ENCODE assay signal across 12 cellular contexts in genomic region chr15:77030042-77030927, GRCh38. TPM values are rescaled to one million over a fixed set of nuclear protein-coding genes. Genes with fewer than 3 reads are reported as not detected.
DNase-seq lines count a peak whose midpoint lies in the region; ATAC-seq and TF ChIP-seq lines count a peak whose summit lies in the region.
"Had no signal": no experiment of that assay in that cellular context is flagged by ENCODE, and none has a peak within 500 bp of the region (broad histone marks: within the 10 kb centered on the region; RNA-seq: fewer than 3 reads in every experiment).

No MANE protein-coding gene starts in this region.

- H3K36me3 ChIP-seq in body of pancreas (replicated peaks in 1 of 2; ENCODE audit: insufficient read depth in 1 of 2, low read depth in 2 of 2) (no peaks in the 10 kb centered on the region), neural progenitor cell (no peaks in the 10 kb centered on the region)

- no peak overlapping the region for H3K27ac ChIP-seq in CD4-positive, alpha-beta T cell (ENCODE audit: low read depth, low read length)
- H3K27ac ChIP-seq in body of pancreas (no peak overlapping the region), neural progenitor cell (peak overlapping the region; percentile 29)
- H3K27ac ChIP-seq: psoas muscle had no signal

- no peaks in the 10 kb centered on the region for H3K27me3 Mint-ChIP-seq in CD4-positive, alpha-beta T cell
- H3K27me3 Mint-ChIP-seq in neural progenitor cell (ENCODE audit: insufficient read depth, low read depth), result peaks cover 6% of the 10 kb centered on the region

- H3K9ac ChIP-seq in neural progenitor cell, result no peak overlapping the region

- peak overlapping the region; percentile 17 for H3K27ac Mint-ChIP-seq in CD4-positive, alpha-beta T cell
- H3K27ac Mint-ChIP-seq in neural progenitor cell, result no peak overlapping the region

- POLR2A ChIA-PET in CD4-positive, alpha-beta T cell (lab: Charles Lee), result interaction anchor here (0.9 to 2.6 kb wide), 2 partner anchors 24 to 35 kb away, joined by 3 to 14 read pairs; partner anchors contain the start of gene PSTPIP1

- H3K36me3 Mint-ChIP-seq in CD4-positive, alpha-beta T cell (ENCODE audit: low read depth), result peaks cover 58% of the 10 kb centered on the region
- no peaks in the 10 kb centered on the region for H3K36me3 Mint-ChIP-seq in neural progenitor cell

- intact Hi-C loops in CD4-positive, alpha-beta T cell (cut with DNase I, micrococcal nuclease), result no loop called here
- intact Hi-C loops in body of pancreas (cut with DNase I), result no loop called here

- H3K4me3 ChIP-seq in NB4 (ENCODE audit: low read depth, low read length) (no peak overlapping the region), body of pancreas (no peak overlapping the region), neural progenitor cell (no peak overlapping the region)
- H3K4me3 ChIP-seq: psoas muscle had no signal

- no peaks in the 10 kb centered on the region for H3K27me3 ChIP-seq in CD4-positive, alpha-beta T cell (ENCODE audit: control insufficient read depth, insufficient read depth, low read length)
- H3K27me3 ChIP-seq in body of pancreas (no peaks in the 10 kb centered on the region), neural progenitor cell (no peaks in the 10 kb centered on the region)

- TF ChIP-seq CTCF in CD4-positive, alpha-beta T cell (IDR thresholded peaks at IDR 0.05), result no peak
- TF ChIP-seq CTCF in NB4 (IDR thresholded peaks at IDR 0.05; ENCODE audit: low read depth, low read length), result no peak
- TF ChIP-seq CTCF in body of pancreas (IDR thresholded peaks at IDR 0.05), result no peak
- no peak for TF ChIP-seq CTCF in neural progenitor cell (IDR thresholded peaks at IDR 0.05)

- H3F3A ChIP-seq in neural progenitor cell (ENCODE audit: low read depth), result peaks cover 4% of the 10 kb centered on the region

- peak overlapping the region; percentile 14 for H3K4me2 ChIP-seq in neural progenitor cell

- peak in 1 of 10 experiments; percentile 31 for DNase-seq in CD4-positive, alpha-beta T cell
- DNase-seq in NB4 (ENCODE audit: low read depth) (peak; percentile 55), body of pancreas (peak; percentile 1 to 12 (median 8)), neural progenitor cell (ENCODE audit: low spot score) (peak; percentile 65), globus pallidus (ENCODE audit: low spot score) (no peak)
- DNase-seq: DMS153, hypothalamus, NCI-H2107 had no signal

- no peak overlapping the region for H2AFZ ChIP-seq in neural progenitor cell (replicated peaks)

- TF ChIP-seq POLR2A in NB4 (IDR thresholded peaks at IDR 0.05; ENCODE audit: extremely low read depth, insufficient read length) (no peak), body of pancreas (IDR thresholded peaks at IDR 0.05) (no peak)

- H3K4me3 Mint-ChIP-seq in CD4-positive, alpha-beta T cell, result no peak overlapping the region
- no peak overlapping the region for H3K4me3 Mint-ChIP-seq in neural progenitor cell

- no peaks in the 10 kb centered on the region for H4K20me1 ChIP-seq in neural progenitor cell (ENCODE audit: low read depth)

- 74 to 78% methylated on average over 13 to 22 of the region's 22 CpGs for WGBS in body of pancreas, 2 donors

- H3K4me1 ChIP-seq in body of pancreas (peaks cover 12% of the 10 kb centered on the region), neural progenitor cell (peaks cover 32% of the 10 kb centered on the region)
- H3K4me1 ChIP-seq: psoas muscle had no signal

- H3K79me2 ChIP-seq in neural progenitor cell (ENCODE audit: low read depth), result no peaks in the 10 kb centered on the region

- H3K9me3 ChIP-seq in CD4-positive, alpha-beta T cell (ENCODE audit: control insufficient read depth, low read length), result no peaks in the 10 kb centered on the region
- H3K9me3 ChIP-seq in body of pancreas, result no peaks in the 10 kb centered on the region
- no peaks in the 10 kb centered on the region for H3K9me3 ChIP-seq in neural progenitor cell (ENCODE audit: low read depth)
- H3K9me3 ChIP-seq: psoas muscle had no signal

- ATAC-seq in CD4-positive, alpha-beta T cell (ENCODE audit: poor library complexity), result no peak
- ATAC-seq in body of pancreas, result no peak
- ATAC-seq in HG03108 (IDR thresholded peaks at IDR 0.05; ENCODE audit: unreplicated experiment), result no peak
- ATAC-seq in HG03175 (IDR thresholded peaks at IDR 0.05; ENCODE audit: unreplicated experiment), result no peak
- ATAC-seq in HG03025 (IDR thresholded peaks at IDR 0.05; ENCODE audit: low FRiP score, unreplicated experiment), result no peak

- no peaks in the 10 kb centered on the region for H3K9me3 Mint-ChIP-seq in CD4-positive, alpha-beta T cell
- no peaks in the 10 kb centered on the region for H3K9me3 Mint-ChIP-seq in neural progenitor cell

- H3K4me1 Mint-ChIP-seq in CD4-positive, alpha-beta T cell (ENCODE audit: low read depth), result no peaks in the 10 kb centered on the region
- H3K4me1 Mint-ChIP-seq in neural progenitor cell, result peaks cover 21% of the 10 kb centered on the region

- CTCF ChIA-PET in CD4-positive, alpha-beta T cell (lab: Charles Lee), result no interaction called here

RNA-seq across cellular contexts. Expression of gene PSTPIP1, which starts 35.4 kb away (rescaled TPM):
- total RNA-seq in CD4-positive, alpha-beta T cell, result 10 to 100 TPM; 79.4 to 82.7 TPM
- total RNA-seq in body of pancreas, result 1 to 10 TPM; 3.3 to 3.6 TPM
- 0.19 and 0.77 TPM in 2 replicates for total RNA-seq in neural progenitor cell (ENCODE audit: low replicate concordance)

RNA-seq across cellular contexts. Expression of gene TSPAN3, which starts 40.6 kb away (rescaled TPM):
- total RNA-seq in CD4-positive, alpha-beta T cell, result 10 to 100 TPM; 14.7 to 15.5 TPM
- total RNA-seq in body of pancreas (100 to 1,000 TPM in 1 of 2 donors, 10 to 100 TPM in 1; 99.1 to 118 TPM), neural progenitor cell (ENCODE audit: low replicate concordance) (331 and 474 TPM in 2 replicates)

Comparison
In these comparisons a context has a peak if more than half of its experiments do, and no peak if none do; other contexts are left out.
1. RNA of gene PSTPIP1, which starts 35.4 kb away (total RNA-seq): 79.4 to 82.7 TPM in CD4-positive, alpha-beta T cell; 3.3 to 3.6 TPM in body of pancreas and 0.19 to 0.77 TPM in neural progenitor cell; every median in the first group is over 10 times any median in the second.
2. RNA of gene TSPAN3, which starts 40.6 kb away (total RNA-seq): 331 to 474 TPM in neural progenitor cell and 99.1 to 118 TPM in body of pancreas; 14.7 to 15.5 TPM in CD4-positive, alpha-beta T cell; every median in the first group is over 4 times any median in the second.